ENCODE assay signal across 1 cellular context in the genomic region with DNA sequence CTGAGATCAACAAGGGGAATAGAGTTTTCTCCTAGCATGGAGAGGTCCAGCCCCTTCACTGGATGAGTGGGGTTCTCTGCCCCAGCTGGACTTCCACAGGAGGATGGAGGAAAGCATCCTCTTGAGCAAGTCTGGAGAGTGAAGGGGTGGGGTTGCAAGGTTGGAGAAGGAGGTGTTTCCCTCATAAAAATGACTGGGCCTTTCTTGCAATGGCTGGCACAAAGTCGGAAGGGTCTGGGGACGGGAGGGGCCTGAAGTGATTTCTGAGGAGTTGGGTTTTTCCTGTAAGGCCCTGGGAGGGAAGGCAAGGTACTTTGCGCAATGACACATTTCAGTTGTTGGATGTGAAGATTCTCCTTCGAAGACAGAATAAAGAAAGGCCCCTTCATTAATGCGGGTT.
A peak's percentile ranks its signal among the peaks of the same experiment; 100 is the strongest.
TF ChIP-seq lines count a peak whose summit lies in the region.

No MANE protein-coding gene starts in this region.

TF ChIP-seq in K562, 482 proteins besides CTCF, POLR2A, EP300 and RAD21:
- TF ChIP-seq, protein P1, sequence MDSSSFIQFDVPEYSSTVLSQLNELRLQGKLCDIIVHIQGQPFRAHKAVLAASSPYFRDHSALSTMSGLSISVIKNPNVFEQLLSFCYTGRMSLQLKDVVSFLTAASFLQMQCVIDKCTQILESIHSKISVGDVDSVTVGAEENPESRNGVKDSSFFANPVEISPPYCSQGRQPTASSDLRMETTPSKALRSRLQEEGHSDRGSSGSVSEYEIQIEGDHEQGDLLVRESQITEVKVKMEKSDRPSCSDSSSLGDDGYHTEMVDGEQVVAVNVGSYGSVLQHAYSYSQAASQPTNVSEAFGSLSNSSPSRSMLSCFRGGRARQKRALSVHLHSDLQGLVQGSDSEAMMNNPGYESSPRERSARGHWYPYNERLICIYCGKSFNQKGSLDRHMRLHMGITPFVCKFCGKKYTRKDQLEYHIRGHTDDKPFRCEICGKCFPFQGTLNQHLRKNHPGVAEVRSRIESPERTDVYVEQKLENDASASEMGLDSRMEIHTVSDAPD (CRISPR knock-in tag; IDR thresholded peaks at IDR 0.05), result no peak
- TF ChIP-seq CEBPB (tag; IDR thresholded peaks at IDR 0.05), result 0 out of 2 replicates have a peak, but pooled peaks have one; percentile 15
TF ChIP-seq in K562: peak in this region for 1.
